ENCODE assay signal across 8 cellular contexts in genomic region chr4:158496030-158496741, GRCh38. TPM values are rescaled to one million over a fixed set of nuclear protein-coding genes. Genes with fewer than 3 reads are reported as not detected.
DNase-seq lines count a peak whose midpoint lies in the region; ATAC-seq and TF ChIP-seq lines count a peak whose summit lies in the region.

No MANE protein-coding gene starts in this region.

- H2BK15ac ChIP-seq in mesenchymal stem cell (ENCODE audit: low read depth, poor library complexity, severe bottlenecking) = no peak overlapping the region

- no peak for ATAC-seq in activated T-cell treated with anti-CD3 and anti-CD28 coated beads, Interleukin-2, amount 50 U/mL, for 4 hours
- ATAC-seq in body of pancreas = no peak

- H3K27ac ChIP-seq in body of pancreas (no peak overlapping the region), mesenchymal stem cell (ENCODE audit: low read length, poor library complexity, severe bottlenecking) (no peak overlapping the region)

- H4K8ac ChIP-seq in mesenchymal stem cell (ENCODE audit: low read length) = no peak overlapping the region

- H3K4me1 ChIP-seq in body of pancreas (no peaks in the 10 kb centered on the region), mesenchymal stem cell (ENCODE audit: control insufficient read depth, insufficient read depth, low read depth, low read length) (no peaks in the 10 kb centered on the region)

- H3K79me1 ChIP-seq in mesenchymal stem cell (replicated peaks; ENCODE audit: low read length, poor library complexity, severe bottlenecking) = no peaks in the 10 kb centered on the region

- no peak overlapping the region for H3K4me2 ChIP-seq in mesenchymal stem cell (ENCODE audit: low read length, poor library complexity, severe bottlenecking)

- H2BK5ac ChIP-seq in mesenchymal stem cell (ENCODE audit: low read depth, low read length, poor library complexity, severe bottlenecking) = no peak overlapping the region

- TF ChIP-seq CTCF in body of pancreas (IDR thresholded peaks at IDR 0.05) = peak in 6 of 7 experiments; percentile 15 to 49 (median 30)
- TF ChIP-seq CTCF in mesothelial cell of epicardium (IDR thresholded peaks at IDR 0.05; ENCODE audit: unreplicated experiment) = peak; percentile 24

- no peak overlapping the region for H3K27ac Mint-ChIP-seq in mesothelial cell of epicardium

- H2BK12ac ChIP-seq in mesenchymal stem cell (ENCODE audit: low read length in 2 of 2) = no peak overlapping the region

- TF ChIP-seq POLR2A in body of pancreas (IDR thresholded peaks at IDR 0.05) = no peak

- peaks cover 4% of the 10 kb centered on the region for H3K9me3 Mint-ChIP-seq in activated T-cell treated with anti-CD3 and anti-CD28 coated beads, Interleukin-2, amount 50 U/mL, for 4 hours
- peaks cover 6% of the 10 kb centered on the region for H3K9me3 Mint-ChIP-seq in mesothelial cell of epicardium

- intact Hi-C loops in body of pancreas (cut with DNase I) = no loop called here

- H3K4me1 Mint-ChIP-seq in activated T-cell treated with anti-CD3 and anti-CD28 coated beads, Interleukin-2, amount 50 U/mL, for 4 hours (ENCODE audit: low read depth) = no peaks in the 10 kb centered on the region
- no peaks in the 10 kb centered on the region for H3K4me1 Mint-ChIP-seq in mesothelial cell of epicardium

- H3K27me3 ChIP-seq in body of pancreas (no peaks in the 10 kb centered on the region), mesenchymal stem cell (ENCODE audit: control insufficient read depth in 1 of 2, insufficient read depth in 1 of 2, low read length in 2 of 2) (no peaks in the 10 kb centered on the region)

- no peak overlapping the region for H3K23ac ChIP-seq in mesenchymal stem cell (ENCODE audit: low read length in 2 of 2)

- H3K4me3 Mint-ChIP-seq in activated T-cell treated with anti-CD3 and anti-CD28 coated beads, Interleukin-2, amount 50 U/mL, for 4 hours = no peak overlapping the region
- H3K4me3 Mint-ChIP-seq in mesothelial cell of epicardium = no peak overlapping the region

- H3K9me3 ChIP-seq in body of pancreas (no peaks in the 10 kb centered on the region), mesenchymal stem cell (ENCODE audit: control insufficient read depth, low read length) (no peaks in the 10 kb centered on the region)

- no peak overlapping the region for H3K9ac ChIP-seq in mesenchymal stem cell (ENCODE audit: low read length)

- no peak overlapping the region for H4K91ac ChIP-seq in mesenchymal stem cell (ENCODE audit: low read length)

- DNase-seq in activated T-cell treated with anti-CD3 and anti-CD28 coated beads for 1 hour (ENCODE audit: low read depth) (peak; percentile 1), MV-4-11 (lab: John Stamatoyannopoulos, UW) (peak; percentile 3), body of pancreas (peak; percentile 18 to 64 (median 40)), mesothelial cell of epicardium (ENCODE audit: low spot score in 2 of 2, unreplicated experiment in 2 of 2) (peak in 1 of 2 experiments; percentile 40), mesenchymal stem cell (no peak), AG08395 (ENCODE audit: low spot score) (no peak), DMS153 (lab: John Stamatoyannopoulos, UW) (no peak)
- no peak for DNase-seq in activated T-cell treated with anti-CD3 and anti-CD28 coated beads, Interleukin-2, amount 50 U/mL, for 4 hours

- H3K36me3 Mint-ChIP-seq in activated T-cell treated with anti-CD3 and anti-CD28 coated beads, Interleukin-2, amount 50 U/mL, for 4 hours (ENCODE audit: insufficient read depth) = no peaks in the 10 kb centered on the region
- no peaks in the 10 kb centered on the region for H3K36me3 Mint-ChIP-seq in mesothelial cell of epicardium

- H2AFZ ChIP-seq in mesenchymal stem cell (ENCODE audit: low read depth, low read length) = no peak overlapping the region

- H3K36me3 ChIP-seq in body of pancreas (replicated peaks in 1 of 2; ENCODE audit: insufficient read depth in 1 of 2, low read depth in 2 of 2) = no peaks in the 10 kb centered on the region
- no peaks in the 10 kb centered on the region for H3K36me3 ChIP-seq in mesenchymal stem cell (ENCODE audit: control insufficient read depth in 1 of 2, insufficient read depth in 2 of 2, low read depth in 1 of 2, low read length in 2 of 2)

- no peak overlapping the region for H3K4ac ChIP-seq in mesenchymal stem cell (ENCODE audit: low read depth in 1 of 2, low read length in 2 of 2)

- WGBS in body of pancreas, 2 donors = 26 to 33% methylated on average over 5 of the region's 5 CpGs
- 3% methylated on average over 3 of the region's 5 CpGs for WGBS in mesenchymal stem cell

- no peak overlapping the region for H2AK5ac ChIP-seq in mesenchymal stem cell (ENCODE audit: low read length, severe bottlenecking)

- H3K18ac ChIP-seq in mesenchymal stem cell (ENCODE audit: low read depth in 1 of 2, low read length in 2 of 2) = no peak overlapping the region

- H3K4me3 ChIP-seq in body of pancreas = no peak overlapping the region
- H3K4me3 ChIP-seq in mesenchymal stem cell (ENCODE audit: insufficient read depth in 1 of 2, low read depth in 1 of 2, low read length in 2 of 2) = no peak overlapping the region

- H2BK120ac ChIP-seq in mesenchymal stem cell (ENCODE audit: low read depth, low read length) = no peak overlapping the region

- H3K27me3 Mint-ChIP-seq in activated T-cell treated with anti-CD3 and anti-CD28 coated beads, Interleukin-2, amount 50 U/mL, for 4 hours (ENCODE audit: low read depth) = no peaks in the 10 kb centered on the region
- peaks cover 10% of the 10 kb centered on the region for H3K27me3 Mint-ChIP-seq in mesothelial cell of epicardium (ENCODE audit: low read depth)

- H3K14ac ChIP-seq in mesenchymal stem cell (ENCODE audit: low read length in 2 of 2) = no peak overlapping the region

RNA-seq across cellular contexts. Expression of gene RXFP1, which starts 25.5 kb away (rescaled TPM):
- under 1 TPM in 1 of 3 donors, not detected in 2; 0.08 TPM for total RNA-seq in activated T-cell treated with anti-CD3 and anti-CD28 coated beads, Interleukin-2, amount 50 U/mL, for 4 hours
- total RNA-seq in body of pancreas = not detected
- 0.07 TPM in 1 of 3 replicates, not detected in the others for total RNA-seq in mesothelial cell of epicardium
- not detected for polyA plus RNA-seq in mesenchymal stem cell (2013, experiment 1 of 2)
- polyA plus RNA-seq in mesenchymal stem cell (2013, experiment 2 of 2) = not detected

Comparison
In these comparisons a context has a peak if more than half of its experiments do, and no peak if none do; other contexts are left out.
1. DNase-seq: peak in activated T-cell treated with anti-CD3 and anti-CD28 coated beads for 1 hour (single experiment), MV-4-11 (single experiment) and body of pancreas (4 of 4); none in activated T-cell treated with anti-CD3 and anti-CD28 coated beads, Interleukin-2, amount 50 U/mL, for 4 hours (single experiment), mesenchymal stem cell (single experiment), AG08395 (single experiment) and DMS153 (single experiment).